In genomic region chr13:98755116-98755515, GRCh38 we compare ENCODE assay signal across 3 cellular contexts. TPM values are rescaled to one million over a fixed set of nuclear protein-coding genes. Genes with fewer than 3 reads are reported as not detected.
"Had no signal": no experiment of that assay in that cellular context is flagged by ENCODE, and none has a peak within 500 bp of the region (broad histone marks: within the 10 kb centered on the region; RNA-seq: fewer than 3 reads in every experiment).

No MANE protein-coding gene starts in this region.

- DNase-seq: GDM1, GF-D8 had no signal

- ATAC-seq: GM12878 had no signal

- H3K4me3 ChIP-seq: GM12878 had no signal

RNA-seq across cellular contexts. Expression of gene SLC15A1, which starts 2.6 kb away (rescaled TPM):
- total RNA-seq: GM12878 had no signal
